Comparison of ENCODE assay signal across 8 cellular contexts in the genomic region with DNA sequence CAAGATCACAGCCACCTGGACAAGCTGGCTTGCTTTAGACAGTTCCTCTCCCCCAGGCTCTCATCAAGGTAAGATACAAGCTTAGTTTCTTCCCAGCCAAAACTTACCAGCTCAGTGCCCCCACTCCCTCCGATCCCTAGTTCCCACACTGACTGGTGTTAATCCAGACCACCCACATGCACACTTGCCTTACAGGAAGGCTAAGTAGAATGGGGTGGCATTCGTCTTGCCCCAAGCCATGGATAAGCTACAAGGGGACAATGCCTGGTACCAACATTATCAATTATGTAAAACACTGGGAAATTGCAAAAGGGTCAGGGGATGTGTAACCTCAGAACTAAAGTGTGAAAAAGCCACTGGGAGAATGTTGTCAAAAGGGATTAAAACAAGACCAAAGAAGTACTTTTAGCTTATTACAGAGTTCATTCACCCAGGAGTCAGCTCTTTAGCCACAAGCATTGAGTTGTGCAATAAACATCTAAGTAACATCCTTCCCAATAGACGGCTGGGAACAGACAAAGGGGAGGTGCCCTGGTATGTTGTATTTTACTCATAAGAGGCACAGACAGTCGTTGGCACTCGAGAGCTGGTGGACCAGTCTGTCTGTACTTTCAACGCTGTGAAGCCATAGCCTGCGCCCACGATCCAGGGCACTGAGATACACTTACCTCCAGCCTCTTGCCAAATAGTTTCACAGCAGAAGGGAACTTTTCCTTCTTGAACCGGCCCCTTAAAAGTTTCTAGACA. TPM values are rescaled to one million over a fixed set of nuclear protein-coding genes. Genes with fewer than 3 reads are reported as not detected.
DNase-seq lines count a peak whose midpoint lies in the region; ATAC-seq and TF ChIP-seq lines count a peak whose summit lies in the region.

No MANE protein-coding gene starts in this region.

- DNase-seq in NCI-H345 (lab: John Stamatoyannopoulos, UW) (peak; percentile 24), NCI-H345 treated with DMSO at 0.1 percent for 48 hours (lab: John Stamatoyannopoulos, UW; ENCODE audit: unreplicated experiment) (no peak), RPMI7951 (ENCODE audit: low read depth) (peak; percentile 36), endothelial cell (ENCODE audit: low spot score) (no peak), naive B cell (no peak)

- peaks cover 28% of the 10 kb centered on the region for H3K4me1 Mint-ChIP-seq in endothelial cell (ENCODE audit: unreplicated experiment)
- H3K4me1 Mint-ChIP-seq in naive B cell: peaks cover 21 to 39% (median 32%) of the 10 kb centered on the region in 3 donors

- H3K27ac Mint-ChIP-seq in endothelial cell (ENCODE audit: unreplicated experiment) (peak overlapping the region; percentile 55), naive B cell (peak overlapping the region; percentile 5 to 95 (median 78))

- no peak for TF ChIP-seq CTCF in endothelial cell (IDR thresholded peaks at IDR 0.05; ENCODE audit: unreplicated experiment)

- peaks cover 34% of the 10 kb centered on the region for H3K36me3 Mint-ChIP-seq in endothelial cell (ENCODE audit: low read depth, unreplicated experiment)
- peaks cover 14 to 20% of the 10 kb centered on the region in 2 donors for H3K36me3 Mint-ChIP-seq in naive B cell

- H3K9me3 Mint-ChIP-seq in endothelial cell (ENCODE audit: unreplicated experiment): no peaks in the 10 kb centered on the region
- H3K9me3 Mint-ChIP-seq in naive B cell: peaks cover 0 to 10% (median 5%) of the 10 kb centered on the region in 7 donors

- no peak for ATAC-seq in naive B cell (ENCODE audit: low read depth in 2 of 2)
- ATAC-seq in HG03571 (IDR thresholded peaks at IDR 0.05; ENCODE audit: unreplicated experiment): no peak
- ATAC-seq in HG02840 (IDR thresholded peaks at IDR 0.05; ENCODE audit: low FRiP score, unreplicated experiment): no peak
- ATAC-seq in GM18909 (IDR thresholded peaks at IDR 0.05; ENCODE audit: poor library complexity, unreplicated experiment): no peak

- H3K27me3 Mint-ChIP-seq in endothelial cell (ENCODE audit: unreplicated experiment) (peaks cover 9% of the 10 kb centered on the region), naive B cell (no peaks in the 10 kb centered on the region)

- peak overlapping the region; percentile 93 for H3K4me3 Mint-ChIP-seq in endothelial cell (ENCODE audit: unreplicated experiment)
- peak overlapping the region; percentile 81 to 95 (median 89) for H3K4me3 Mint-ChIP-seq in naive B cell

RNA-seq across cellular contexts. Expression of gene DHCR7, which starts 1.1 kb away (rescaled TPM):
- 24.1 and 24.4 TPM in 2 replicates for total RNA-seq in RPMI7951 (2014; rRNA removed; shearing (Covaris generic))
- total RNA-seq in endothelial cell (ENCODE audit: unreplicated experiment): 130 TPM
- polyA plus RNA-seq in naive B cell (ENCODE audit: low read depth in 6 of 6): 10 to 100 TPM; 10.2 to 19.0 (median 15.3) TPM

RNA-seq across cellular contexts. Expression of gene NADSYN1, which starts 5.9 kb away (rescaled TPM):
- 29.0 and 36.9 TPM in 2 replicates for total RNA-seq in RPMI7951 (2014; rRNA removed; shearing (Covaris generic))
- total RNA-seq in endothelial cell (ENCODE audit: unreplicated experiment): 69.0 TPM
- 10 to 100 TPM; 22.2 to 41.6 (median 32.1) TPM for polyA plus RNA-seq in naive B cell (ENCODE audit: low read depth in 6 of 6)

Comparison
In these comparisons a context has a peak if more than half of its experiments do, and no peak if none do; other contexts are left out.
1. DNase-seq: peak in NCI-H345 (single experiment) and RPMI7951 (single experiment); none in NCI-H345 treated with DMSO at 0.1 percent for 48 hours (single experiment), endothelial cell (single experiment) and naive B cell (single experiment).